Comparison of ENCODE assay signal across 27 cellular contexts in the genomic region with DNA sequence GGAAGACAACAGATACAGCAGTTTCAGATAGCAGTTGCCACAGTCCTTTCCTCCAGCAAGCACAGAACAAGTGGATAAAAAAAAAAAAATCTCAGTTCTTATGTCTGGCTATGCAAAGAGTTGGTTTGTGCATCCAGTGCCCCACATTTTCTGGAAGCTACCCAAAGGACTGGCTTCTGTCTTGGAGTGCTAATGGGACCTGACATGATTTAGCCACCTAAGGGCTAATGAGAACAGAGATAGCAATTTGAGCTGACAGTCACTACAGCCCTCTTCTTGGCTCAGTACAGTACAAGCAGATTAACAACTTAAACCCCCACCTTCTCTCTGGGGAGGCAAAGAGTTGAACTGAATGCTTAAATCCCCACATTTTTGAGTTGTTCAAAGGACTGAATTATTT.
"Had no signal": no experiment of that assay in that cellular context is flagged by ENCODE, and none has a peak within 500 bp of the region (broad histone marks: within the 10 kb centered on the region; RNA-seq: fewer than 3 reads in every experiment).

No MANE protein-coding gene starts in this region.

- DNase-seq: activated CD4-positive, alpha-beta T cell treated with anti-CD3 and anti-CD28 coated beads for 48 hours; activated CD4-positive, alpha-beta T cell treated with anti-CD3 and anti-CD28 coated beads, Interleukin-2, amount 50 U/mL, for 4 hours; activated CD4-positive, CD25-positive, alpha-beta regulatory T cell treated with anti-CD3 and anti-CD28 coated beads, Interleukin-2, amount 50 U/mL, for 72 hours; activated CD8-positive, alpha-beta memory T cell treated with anti-CD3 and anti-CD28 coated beads, Interleukin-2, amount 50 U/mL, for 48 hours; activated CD8-positive, alpha-beta T cell treated with anti-CD3 and anti-CD28 coated beads, Interleukin-2, amount 10 ng/mL, durations not matched to agents 7 days and 5 days; activated naive CD4-positive, alpha-beta T cell treated with anti-CD3 and anti-CD28 coated beads, Interleukin-2, amount 50 U/mL, for 16 hours; activated naive CD8-positive, alpha-beta T cell treated with anti-CD3 and anti-CD28 coated beads, Interleukin-2, amount 10 ng/mL, durations not matched to agents 7 days and 5 days; activated T-cell treated with anti-CD3 and anti-CD28 coated beads, Interleukin-2, amount 50 U/mL, for 1 hour; adrenal gland; anterior cingulate cortex; NCI-H1092; NCI-H1417 treated with DMSO at 0.1 percent for 48 hours; NCI-H1694; NCI-H2029; NCI-H2107; NCI-H345; NCI-H510A; NCI-H526 treated with DMSO at 0.1 percent for 48 hours; NCI-H82; NK-92 treated with Interleukin-12 subunit alpha and Interleukin-12 subunit beta, amount 100 ng/mL, for 24 hours; OCI-M1; SHP77 treated with DMSO at 0.1 percent for 48 hours; T-helper 1 cell had no signal

- H3K4me3 ChIP-seq: adrenal gland had no signal

- ATAC-seq: activated CD8-positive, alpha-beta T cell treated with anti-CD3 and anti-CD28 coated beads, Interleukin-2, amount 10 ng/mL, durations not matched to agents 7 days and 5 days; Panc1; WTC11 had no signal

- H3K27ac ChIP-seq: adrenal gland, KMS-11, RWPE1 had no signal

- H3K27me3 ChIP-seq: adrenal gland had no signal

- H3K36me3 ChIP-seq: adrenal gland had no signal
